ENCODE assay signal across 11 cellular contexts in genomic region chr7:37069336-37069735, GRCh38.
"Had no signal": no experiment of that assay in that cellular context is flagged by ENCODE, and none has a peak within 500 bp of the region (broad histone marks: within the 10 kb centered on the region; RNA-seq: fewer than 3 reads in every experiment).

No MANE protein-coding gene starts in this region.

- H3K4me3 Mint-ChIP-seq: immature natural killer cell; naive B cell; stimulated activated memory B cell treated with anti-CD40 and anti-IgM and Interleukin-4, amounts not matched to agents 10 μg/mL and 1 μg/mL and 100 μg/mL, for 72 hours; T-helper 2 cell treated with Interferon-gamma antibody and Interleukin-4, amounts not matched to agents 5 μg/mL and 100 μg/mL, for 36 hours had no signal

- DNase-seq: activated gamma-delta T cell treated with Interleukin-2 at 50 U/mL for 16 hours; immature natural killer cell; left ventricle myocardium superior; naive B cell; pancreas; right lobe of liver; Right ventricle myocardium superior; stimulated activated CD4-positive, alpha-beta T cell treated with anti-CD3 and anti-CD28 coated beads, Interleukin-4, amount 100 ng/mL, for 24 hours; thyroid gland had no signal

- H3K9me3 Mint-ChIP-seq: immature natural killer cell; T-helper 2 cell treated with Interferon-gamma antibody and Interleukin-4, amounts not matched to agents 5 μg/mL and 100 μg/mL, for 36 hours had no signal

- H3K27me3 Mint-ChIP-seq: naive B cell; stimulated activated memory B cell treated with anti-CD40 and anti-IgM and Interleukin-4, amounts not matched to agents 10 μg/mL and 1 μg/mL and 100 μg/mL, for 72 hours had no signal

- ATAC-seq: left ventricle myocardium superior; pancreas; right lobe of liver; stimulated activated memory B cell treated with anti-CD40 and anti-IgM and Interleukin-4, amounts not matched to agents 10 μg/mL and 1 μg/mL and 100 μg/mL, for 72 hours had no signal

- H3K27ac Mint-ChIP-seq: immature natural killer cell; stimulated activated memory B cell treated with anti-CD40 and anti-IgM and Interleukin-4, amounts not matched to agents 10 μg/mL and 1 μg/mL and 100 μg/mL, for 72 hours had no signal
